11 cellular contexts compared by ENCODE assay signal in genomic region chrX:85627363-85627762, GRCh38.
DNase-seq lines count a peak whose midpoint lies in the region; ATAC-seq and TF ChIP-seq lines count a peak whose summit lies in the region.
"Had no signal": no experiment of that assay in that cellular context is flagged by ENCODE, and none has a peak within 500 bp of the region (broad histone marks: within the 10 kb centered on the region; RNA-seq: fewer than 3 reads in every experiment).

No MANE protein-coding gene starts in this region.

- H3K27me3 Mint-ChIP-seq in GM23338 (ENCODE audit: insufficient read depth, low read depth, poor library complexity), result peaks cover 5% of the 10 kb centered on the region
- H3K27me3 Mint-ChIP-seq: activated CD4-positive, alpha-beta T cell treated with anti-CD3 and anti-CD28 coated beads, Interleukin-2, amount 10 ng/mL, durations not matched to agents 7 days and 5 days had no signal

- H3K4me1 Mint-ChIP-seq in GM23338, result peaks cover 14% of the 10 kb centered on the region
- H3K4me1 Mint-ChIP-seq: activated CD4-positive, alpha-beta T cell treated with anti-CD3 and anti-CD28 coated beads, Interleukin-2, amount 10 ng/mL, durations not matched to agents 7 days and 5 days had no signal

- H3K36me3 Mint-ChIP-seq in GM23338 (ENCODE audit: low read depth), result peaks cover 13% of the 10 kb centered on the region; the same call in 2 of the 3 replicates

- 35% methylated on average over 3 of the region's 3 CpGs for WGBS in right cardiac atrium

- H3K4me3 Mint-ChIP-seq in GM23338, result no peak overlapping the region
- H3K4me3 Mint-ChIP-seq: activated CD4-positive, alpha-beta T cell treated with anti-CD3 and anti-CD28 coated beads, Interleukin-2, amount 10 ng/mL, durations not matched to agents 7 days and 5 days had no signal

- H3K27ac Mint-ChIP-seq in GM23338, result no peak overlapping the region
- H3K27ac Mint-ChIP-seq: activated CD4-positive, alpha-beta T cell treated with anti-CD3 and anti-CD28 coated beads, Interleukin-2, amount 10 ng/mL, durations not matched to agents 7 days and 5 days had no signal

- H4K20me1 ChIP-seq in GM23338 (replicated peaks; ENCODE audit: insufficient read depth) (no peaks in the 10 kb centered on the region), SU-DHL-6 (ENCODE audit: low read depth, low read length) (no peaks in the 10 kb centered on the region)

- no peak overlapping the region for H3K9ac ChIP-seq in SU-DHL-6 (ENCODE audit: low read length)

- no peaks in the 10 kb centered on the region for H3F3A ChIP-seq in GM23338 (replicated peaks; ENCODE audit: low read depth)
- H3F3A ChIP-seq in SU-DHL-6 (ENCODE audit: insufficient read depth), result no peaks in the 10 kb centered on the region

- H3K9me2 ChIP-seq in GM23338 (ENCODE audit: insufficient read depth), result no peaks in the 10 kb centered on the region
- H3K9me2 ChIP-seq in SU-DHL-6 (replicated peaks; ENCODE audit: insufficient read depth, low read length), result no peaks in the 10 kb centered on the region

- ATAC-seq in GM23338, result no peak
- ATAC-seq in GM19463 (IDR thresholded peaks at IDR 0.05; ENCODE audit: unreplicated experiment), result no peak
- ATAC-seq in HG02571 (IDR thresholded peaks at IDR 0.05; ENCODE audit: unreplicated experiment), result no peak
- ATAC-seq in right cardiac atrium, result no peak
- ATAC-seq in GM18858 (IDR thresholded peaks at IDR 0.05; ENCODE audit: unreplicated experiment), result no peak

- H3K27ac ChIP-seq in GM23338 (ENCODE audit: low read depth), result no peak overlapping the region
- no peak overlapping the region for H3K27ac ChIP-seq in SU-DHL-6 (ENCODE audit: low read depth, low read length)
- H3K27ac ChIP-seq in right cardiac atrium (ENCODE audit: low read length), result no peak overlapping the region
- H3K27ac ChIP-seq: sigmoid colon had no signal

- H3K4me3 ChIP-seq in GM23338 (no peak overlapping the region), SU-DHL-6 (ENCODE audit: insufficient read depth, low read length, poor library complexity, severe bottlenecking) (no peak overlapping the region), right cardiac atrium (ENCODE audit: low read length) (no peak overlapping the region)
- H3K4me3 ChIP-seq: sigmoid colon had no signal

- H3K9me3 ChIP-seq in SU-DHL-6 (ENCODE audit: insufficient read depth, low read length) (no peaks in the 10 kb centered on the region), right cardiac atrium (ENCODE audit: control insufficient read depth, low read length) (no peaks in the 10 kb centered on the region)
- H3K9me3 ChIP-seq: sigmoid colon had no signal

- TF ChIP-seq CTCF in GM23338 (conservative IDR thresholded peaks at IDR 0.05; ENCODE audit: low read depth in 2 of 2) (peak; percentile 53 to 56), SU-DHL-6 (IDR thresholded peaks at IDR 0.05; ENCODE audit: insufficient read depth, low read length, poor library complexity, severe bottlenecking) (peak; percentile 28)

- no peaks in the 10 kb centered on the region for H3K27me3 ChIP-seq in GM23338 (ENCODE audit: insufficient read depth)
- no peaks in the 10 kb centered on the region for H3K27me3 ChIP-seq in SU-DHL-6 (ENCODE audit: low read length)
- H3K27me3 ChIP-seq in right cardiac atrium (ENCODE audit: control insufficient read depth, insufficient read depth), result no peaks in the 10 kb centered on the region
- H3K27me3 ChIP-seq: sigmoid colon had no signal

- H2AFZ ChIP-seq in GM23338 (no peak overlapping the region), SU-DHL-6 (ENCODE audit: low read depth, low read length, severe bottlenecking) (no peak overlapping the region)

- H3K36me3 ChIP-seq in GM23338 (ENCODE audit: insufficient read depth), result no peaks in the 10 kb centered on the region
- no peaks in the 10 kb centered on the region for H3K36me3 ChIP-seq in SU-DHL-6 (ENCODE audit: low read length)
- H3K36me3 ChIP-seq: sigmoid colon had no signal

- intact Hi-C loops in right cardiac atrium (cut with DNase I), result no loop called here

- no peak overlapping the region for H3K4me2 ChIP-seq in GM23338
- no peak overlapping the region for H3K4me2 ChIP-seq in SU-DHL-6 (ENCODE audit: low read depth, low read length, poor library complexity, severe bottlenecking)

- H3K9me3 Mint-ChIP-seq in GM23338, result peaks cover 13% of the 10 kb centered on the region
- H3K9me3 Mint-ChIP-seq: activated CD4-positive, alpha-beta T cell treated with anti-CD3 and anti-CD28 coated beads, Interleukin-2, amount 10 ng/mL, durations not matched to agents 7 days and 5 days had no signal

- DNase-seq in EH (ENCODE audit: low read depth) (peak; percentile 1), GM23338 (ENCODE audit: low spot score) (peak; percentile 36), kidney tubule cell (ENCODE audit: low spot score) (peak; percentile 9), right cardiac atrium (no peak)
- DNase-seq: activated CD4-positive, alpha-beta T cell treated with anti-CD3 and anti-CD28 coated beads, Interleukin-2, amount 10 ng/mL, durations not matched to agents 7 days and 5 days; sigmoid colon; stimulated activated CD8-positive, alpha-beta memory T cell treated with anti-CD3 and anti-CD28 coated beads, Interleukin-4, amount 100 ng/mL, for 48 hours had no signal

- H3K79me2 ChIP-seq in GM23338 (replicated peaks; ENCODE audit: insufficient read depth), result no peaks in the 10 kb centered on the region
- H3K79me2 ChIP-seq in SU-DHL-6 (ENCODE audit: insufficient read depth, low read length), result no peaks in the 10 kb centered on the region

- peaks cover 6% of the 10 kb centered on the region; the same call in 1 of the 2 replicates for H3K4me1 ChIP-seq in GM23338 (ENCODE audit: insufficient read depth)
- no peaks in the 10 kb centered on the region for H3K4me1 ChIP-seq in right cardiac atrium (ENCODE audit: control insufficient read depth, insufficient read depth, low read length)
- H3K4me1 ChIP-seq: sigmoid colon had no signal

TF ChIP-seq in GM23338, 12 proteins besides CTCF, POLR2A, EP300 and RAD21 (continues in another document):
- TF ChIP-seq EZH2phosphoT487 (IDR thresholded peaks at IDR 0.05; ENCODE audit: unreplicated experiment) (no peak), NANOG (IDR thresholded peaks at IDR 0.05; ENCODE audit: borderline replicate concordance) (no peak), JUNB (IDR thresholded peaks at IDR 0.05; ENCODE audit: unreplicated experiment) (no peak), STAT1 (IDR thresholded peaks at IDR 0.05; ENCODE audit: unreplicated experiment) (no peak), ZNF331 (CRISPR knock-in tag; IDR thresholded peaks at IDR 0.05; ENCODE audit: low read depth) (no peak), EZH2 (IDR thresholded peaks at IDR 0.05; ENCODE audit: low read depth, unreplicated experiment) (no peak), ZNF114 (CRISPR knock-in tag; IDR thresholded peaks at IDR 0.05) (no peak)
- TF ChIP-seq, protein P1, sequence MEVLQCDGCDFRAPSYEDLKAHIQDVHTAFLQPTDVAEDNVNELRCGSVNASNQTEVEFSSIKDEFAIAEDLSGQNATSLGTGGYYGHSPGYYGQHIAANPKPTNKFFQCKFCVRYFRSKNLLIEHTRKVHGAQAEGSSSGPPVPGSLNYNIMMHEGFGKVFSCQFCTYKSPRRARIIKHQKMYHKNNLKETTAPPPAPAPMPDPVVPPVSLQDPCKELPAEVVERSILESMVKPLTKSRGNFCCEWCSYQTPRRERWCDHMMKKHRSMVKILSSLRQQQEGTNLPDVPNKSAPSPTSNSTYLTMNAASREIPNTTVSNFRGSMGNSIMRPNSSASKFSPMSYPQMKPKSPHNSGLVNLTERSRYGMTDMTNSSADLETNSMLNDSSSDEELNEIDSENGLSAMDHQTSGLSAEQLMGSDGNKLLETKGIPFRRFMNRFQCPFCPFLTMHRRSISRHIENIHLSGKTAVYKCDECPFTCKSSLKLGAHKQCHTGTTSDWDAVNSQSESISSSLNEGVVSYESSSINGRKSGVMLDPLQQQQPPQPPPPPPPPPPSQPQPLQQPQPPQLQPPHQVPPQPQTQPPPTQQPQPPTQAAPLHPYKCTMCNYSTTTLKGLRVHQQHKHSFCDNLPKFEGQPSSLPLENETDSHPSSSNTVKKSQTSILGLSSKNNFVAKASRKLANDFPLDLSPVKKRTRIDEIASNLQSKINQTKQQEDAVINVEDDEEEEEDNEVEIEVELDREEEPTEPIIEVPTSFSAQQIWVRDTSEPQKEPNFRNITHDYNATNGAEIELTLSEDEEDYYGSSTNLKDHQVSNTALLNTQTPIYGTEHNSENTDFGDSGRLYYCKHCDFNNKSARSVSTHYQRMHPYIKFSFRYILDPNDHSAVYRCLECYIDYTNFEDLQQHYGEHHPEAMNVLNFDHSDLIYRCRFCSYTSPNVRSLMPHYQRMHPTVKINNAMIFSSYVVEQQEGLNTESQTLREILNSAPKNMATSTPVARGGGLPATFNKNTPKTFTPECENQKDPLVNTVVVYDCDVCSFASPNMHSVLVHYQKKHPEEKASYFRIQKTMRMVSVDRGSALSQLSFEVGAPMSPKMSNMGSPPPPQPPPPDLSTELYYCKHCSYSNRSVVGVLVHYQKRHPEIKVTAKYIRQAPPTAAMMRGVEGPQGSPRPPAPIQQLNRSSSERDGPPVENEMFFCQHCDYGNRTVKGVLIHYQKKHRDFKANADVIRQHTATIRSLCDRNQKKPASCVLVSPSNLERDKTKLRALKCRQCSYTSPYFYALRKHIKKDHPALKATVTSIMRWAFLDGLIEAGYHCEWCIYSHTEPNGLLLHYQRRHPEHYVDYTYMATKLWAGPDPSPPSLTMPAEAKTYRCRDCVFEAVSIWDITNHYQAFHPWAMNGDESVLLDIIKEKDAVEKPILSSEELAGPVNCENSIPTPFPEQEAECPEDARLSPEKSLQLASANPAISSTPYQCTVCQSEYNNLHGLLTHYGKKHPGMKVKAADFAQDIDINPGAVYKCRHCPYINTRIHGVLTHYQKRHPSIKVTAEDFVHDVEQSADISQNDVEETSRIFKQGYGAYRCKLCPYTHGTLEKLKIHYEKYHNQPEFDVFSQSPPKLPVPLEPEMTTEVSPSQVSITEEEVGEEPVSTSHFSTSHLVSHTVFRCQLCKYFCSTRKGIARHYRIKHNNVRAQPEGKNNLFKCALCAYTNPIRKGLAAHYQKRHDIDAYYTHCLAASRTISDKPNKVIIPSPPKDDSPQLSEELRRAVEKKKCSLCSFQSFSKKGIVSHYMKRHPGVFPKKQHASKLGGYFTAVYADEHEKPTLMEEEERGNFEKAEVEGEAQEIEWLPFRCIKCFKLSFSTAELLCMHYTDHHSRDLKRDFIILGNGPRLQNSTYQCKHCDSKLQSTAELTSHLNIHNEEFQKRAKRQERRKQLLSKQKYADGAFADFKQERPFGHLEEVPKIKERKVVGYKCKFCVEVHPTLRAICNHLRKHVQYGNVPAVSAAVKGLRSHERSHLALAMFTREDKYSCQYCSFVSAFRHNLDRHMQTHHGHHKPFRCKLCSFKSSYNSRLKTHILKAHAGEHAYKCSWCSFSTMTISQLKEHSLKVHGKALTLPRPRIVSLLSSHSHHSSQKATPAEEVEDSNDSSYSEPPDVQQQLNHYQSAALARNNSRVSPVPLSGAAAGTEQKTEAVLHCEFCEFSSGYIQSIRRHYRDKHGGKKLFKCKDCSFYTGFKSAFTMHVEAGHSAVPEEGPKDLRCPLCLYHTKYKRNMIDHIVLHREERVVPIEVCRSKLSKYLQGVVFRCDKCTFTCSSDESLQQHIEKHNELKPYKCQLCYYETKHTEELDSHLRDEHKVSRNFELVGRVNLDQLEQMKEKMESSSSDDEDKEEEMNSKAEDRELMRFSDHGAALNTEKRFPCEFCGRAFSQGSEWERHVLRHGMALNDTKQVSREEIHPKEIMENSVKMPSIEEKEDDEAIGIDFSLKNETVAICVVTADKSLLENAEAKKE (CRISPR knock-in tag; IDR thresholded peaks at IDR 0.05), result no peak

Comparison
In these comparisons a context has a peak if more than half of its experiments do, and no peak if none do; other contexts are left out.
1. DNase-seq: peak in EH (single experiment), GM23338 (single experiment) and kidney tubule cell (single experiment); none in right cardiac atrium (0 of 3).